Comparison of ENCODE assay signal across 23 cellular contexts in genomic region chr20:8766868-8767390, GRCh38.
"Had no signal": no experiment of that assay in that cellular context is flagged by ENCODE, and none has a peak within 500 bp of the region (broad histone marks: within the 10 kb centered on the region; RNA-seq: fewer than 3 reads in every experiment).

No MANE protein-coding gene starts in this region.

- H3K4me3 ChIP-seq: coronary artery, gastroesophageal sphincter, mucosa of descending colon, ovary, psoas muscle, suprapubic skin, transverse colon, uterus had no signal

- DNase-seq: activated B cell treated with CpG ODN at 0.5 μM for 24 hours; activated CD4-positive, alpha-beta T cell treated with anti-CD3 and anti-CD28 coated beads for 48 hours; activated CD8-positive, alpha-beta T cell treated with anti-CD3 and anti-CD28 coated beads for 36 hours; activated naive CD4-positive, alpha-beta T cell treated with Interleukin-2 at 50 U/mL for 16 hours; activated naive CD8-positive, alpha-beta T cell treated with anti-CD3 and anti-CD28 coated beads, Interleukin-2, amount 10 ng/mL, durations not matched to agents 7 days and 5 days; activated T-cell treated with anti-CD3 and anti-CD28 coated beads, Interleukin-2, amount 50 U/mL, for 1 hour; mesenchymal stem cell; mucosa of descending colon; naive B cell; ovary; psoas muscle; right cardiac atrium; small intestine; stimulated activated CD4-positive, alpha-beta T cell treated with anti-CD3 and anti-CD28 coated beads, Interleukin-4, amount 100 ng/mL, for 1 hour; stimulated activated naive CD8-positive, alpha-beta T cell treated with anti-CD3 and anti-CD28 coated beads, Interleukin-15, amount 100 ng/mL, for 72 hours; transverse colon; uterus had no signal

- ATAC-seq: activated CD8-positive, alpha-beta T cell treated with anti-CD3 and anti-CD28 coated beads for 36 hours; gastroesophageal sphincter; mucosa of descending colon; psoas muscle; right cardiac atrium; stimulated activated naive CD8-positive, alpha-beta T cell treated with anti-CD3 and anti-CD28 coated beads, Interleukin-15, amount 100 ng/mL, for 72 hours had no signal

- H3K4me3 Mint-ChIP-seq: activated B cell treated with CpG ODN at 0.5 μM for 24 hours; activated CD8-positive, alpha-beta T cell treated with anti-CD3 and anti-CD28 coated beads for 36 hours; activated naive CD8-positive, alpha-beta T cell treated with anti-CD3 and anti-CD28 coated beads, Interleukin-2, amount 10 ng/mL, durations not matched to agents 7 days and 5 days; brain; central memory CD8-positive, alpha-beta T cell; naive B cell; stimulated activated naive CD8-positive, alpha-beta T cell treated with anti-CD3 and anti-CD28 coated beads, Interleukin-15, amount 100 ng/mL, for 72 hours had no signal

- H3K36me3 Mint-ChIP-seq: activated naive CD8-positive, alpha-beta T cell treated with anti-CD3 and anti-CD28 coated beads, Interleukin-2, amount 10 ng/mL, durations not matched to agents 7 days and 5 days; naive B cell had no signal

- H3K9me3 ChIP-seq: gastroesophageal sphincter, mucosa of descending colon, ovary, psoas muscle, suprapubic skin, transverse colon, uterus had no signal

- H3K27ac Mint-ChIP-seq: activated B cell treated with CpG ODN at 0.5 μM for 24 hours; activated CD8-positive, alpha-beta T cell treated with anti-CD3 and anti-CD28 coated beads for 36 hours; activated naive CD8-positive, alpha-beta T cell treated with anti-CD3 and anti-CD28 coated beads, Interleukin-2, amount 10 ng/mL, durations not matched to agents 7 days and 5 days; activated T-helper 2 cell treated with anti-CD3 and anti-CD28 coated beads, Interferon-gamma antibody, Interleukin-2, Interleukin-4, amounts not matched to agents 10 μg/mL and 5 μg/mL and 100 μg/mL, durations not matched to agents 14 hours and 24 hours and 36 hours; brain; naive B cell; stimulated activated naive CD8-positive, alpha-beta T cell treated with anti-CD3 and anti-CD28 coated beads, Interleukin-15, amount 100 ng/mL, for 72 hours had no signal

- H3K9me3 Mint-ChIP-seq: activated B cell treated with CpG ODN at 0.5 μM for 24 hours; activated CD8-positive, alpha-beta T cell treated with anti-CD3 and anti-CD28 coated beads for 36 hours; activated naive CD8-positive, alpha-beta T cell treated with anti-CD3 and anti-CD28 coated beads, Interleukin-2, amount 10 ng/mL, durations not matched to agents 7 days and 5 days; activated T-helper 2 cell treated with anti-CD3 and anti-CD28 coated beads, Interferon-gamma antibody, Interleukin-2, Interleukin-4, amounts not matched to agents 10 μg/mL and 5 μg/mL and 100 μg/mL, durations not matched to agents 14 hours and 24 hours and 36 hours; brain; central memory CD8-positive, alpha-beta T cell; stimulated activated naive CD8-positive, alpha-beta T cell treated with anti-CD3 and anti-CD28 coated beads, Interleukin-15, amount 100 ng/mL, for 72 hours had no signal

- H3K27me3 ChIP-seq: gastroesophageal sphincter, ovary, suprapubic skin, transverse colon, uterus had no signal

- H3K4me1 ChIP-seq: gastroesophageal sphincter, psoas muscle, suprapubic skin, uterus had no signal

- H3K36me3 ChIP-seq: ovary, suprapubic skin, transverse colon, uterus had no signal

- H3K27ac ChIP-seq: coronary artery, gastroesophageal sphincter, ovary, psoas muscle, suprapubic skin, transverse colon, uterus had no signal

- H3K27me3 Mint-ChIP-seq: activated B cell treated with CpG ODN at 0.5 μM for 24 hours; activated CD8-positive, alpha-beta T cell treated with anti-CD3 and anti-CD28 coated beads for 36 hours; activated naive CD8-positive, alpha-beta T cell treated with anti-CD3 and anti-CD28 coated beads, Interleukin-2, amount 10 ng/mL, durations not matched to agents 7 days and 5 days; brain; central memory CD8-positive, alpha-beta T cell; naive B cell had no signal

- H3K4me1 Mint-ChIP-seq: activated B cell treated with CpG ODN at 0.5 μM for 24 hours; central memory CD8-positive, alpha-beta T cell; naive B cell had no signal
